In the genomic region with DNA sequence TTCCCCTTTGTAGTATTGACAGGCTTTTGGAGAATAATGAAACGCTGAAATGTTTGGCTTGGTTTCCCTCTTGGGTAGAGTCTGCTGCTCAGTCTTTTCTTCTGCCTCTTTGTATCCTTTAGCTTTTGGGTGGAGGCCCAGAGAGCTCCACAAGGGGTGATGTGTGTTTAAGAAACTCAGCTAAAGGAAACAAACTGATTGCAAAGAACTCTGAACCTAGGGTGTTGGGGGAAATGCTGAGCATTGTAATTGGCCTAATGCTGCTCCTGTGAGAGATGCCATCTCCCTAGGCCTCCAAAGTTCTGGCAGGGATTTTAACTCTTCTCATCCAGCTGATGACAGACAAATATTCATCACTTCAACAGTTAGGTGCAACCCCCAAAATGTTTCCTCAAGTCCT, we compare ENCODE assay signal across 13 cellular contexts. TPM values are rescaled to one million over a fixed set of nuclear protein-coding genes. Genes with fewer than 3 reads are reported as not detected.
DNase-seq lines count a peak whose midpoint lies in the region; ATAC-seq and TF ChIP-seq lines count a peak whose summit lies in the region.
"Had no signal": no experiment of that assay in that cellular context is flagged by ENCODE, and none has a peak within 500 bp of the region (broad histone marks: within the 10 kb centered on the region; RNA-seq: fewer than 3 reads in every experiment).

No MANE protein-coding gene starts in this region.

- DNase-seq in NCI-H69 (lab: John Stamatoyannopoulos, UW), result peak; percentile 12
- no peak for DNase-seq in endodermal cell
- DNase-seq in midbrain (lab: John Stamatoyannopoulos, UW), result peak; percentile 55
- no peak for DNase-seq in islet precursor cell
- no peak for DNase-seq in BE2C
- no peak for DNase-seq in HuH-7.5 (ENCODE audit: low spot score)
- DNase-seq: naive thymus-derived CD8-positive, alpha-beta T cell; NCI-H2227 treated with DMSO at 0.1 percent for 48 hours; stimulated activated CD4-positive, alpha-beta T cell treated with anti-CD3 and anti-CD28 coated beads, Interleukin-2, amount 100 ng/mL, for 48 hours had no signal

- H2AFZ ChIP-seq in ACC112 (ENCODE audit: low read length, unreplicated experiment), result no peak overlapping the region

- ATAC-seq in HG02852 (IDR thresholded peaks at IDR 0.05; ENCODE audit: unreplicated experiment), result no peak
- ATAC-seq: naive thymus-derived CD8-positive, alpha-beta T cell had no signal

- H3K36me3 ChIP-seq in ACC112 (ENCODE audit: insufficient read depth, low read length), result no peaks in the 10 kb centered on the region
- no peaks in the 10 kb centered on the region for H3K36me3 ChIP-seq in endodermal cell (ENCODE audit: control insufficient read depth, insufficient read depth, low read length)
- H3K36me3 ChIP-seq in BE2C, result no peaks in the 10 kb centered on the region
- H3K36me3 ChIP-seq: upper lobe of right lung had no signal

- no peak overlapping the region for H3K4me3 Mint-ChIP-seq in endodermal cell
- H3K4me3 Mint-ChIP-seq: central memory CD8-positive, alpha-beta T cell; naive thymus-derived CD8-positive, alpha-beta T cell had no signal

- H3K9ac ChIP-seq in endodermal cell (ENCODE audit: extremely low read depth, low read length, poor library complexity, severe bottlenecking), result no peak overlapping the region

- peaks cover 35% of the 10 kb centered on the region for H3K27me3 Mint-ChIP-seq in endodermal cell (ENCODE audit: insufficient read depth)

- no peaks in the 10 kb centered on the region for H3K9me3 Mint-ChIP-seq in endodermal cell
- H3K9me3 Mint-ChIP-seq: central memory CD8-positive, alpha-beta T cell; naive thymus-derived CD8-positive, alpha-beta T cell had no signal

- 85 to 100% methylated on average over 1 of the region's 1 CpG for WGBS in endodermal cell (ENCODE audit: insufficient coverage in 1 of 2, insufficient read length in 1 of 2), 2 experiments

- peak overlapping the region; percentile 96 for H3K27ac ChIP-seq in ACC112 (ENCODE audit: low read depth, low read length)
- no peak overlapping the region for H3K27ac ChIP-seq in endodermal cell (ENCODE audit: low read depth, low read length)

- H3K79me2 ChIP-seq in ACC112 (ENCODE audit: control insufficient read depth, insufficient read depth, low read length, unreplicated experiment), result peaks cover 51% of the 10 kb centered on the region

- no peaks in the 10 kb centered on the region for H3K9me3 ChIP-seq in endodermal cell (ENCODE audit: control insufficient read depth, low read length)
- H3K9me3 ChIP-seq in BE2C, result no peaks in the 10 kb centered on the region
- H3K9me3 ChIP-seq: upper lobe of right lung had no signal

- H3K36me3 Mint-ChIP-seq in endodermal cell (ENCODE audit: low read depth), result no peaks in the 10 kb centered on the region
- H3K36me3 Mint-ChIP-seq: naive thymus-derived CD8-positive, alpha-beta T cell had no signal

- H3K27me3 ChIP-seq in ACC112 (ENCODE audit: insufficient read depth, low read length), result no peaks in the 10 kb centered on the region
- peaks cover 43% of the 10 kb centered on the region for H3K27me3 ChIP-seq in endodermal cell (ENCODE audit: control insufficient read depth, insufficient read depth, low read length, poor library complexity, severe bottlenecking)
- no peaks in the 10 kb centered on the region for H3K27me3 ChIP-seq in BE2C
- H3K27me3 ChIP-seq: upper lobe of right lung had no signal

- peaks cover 36% of the 10 kb centered on the region for H3K4me1 Mint-ChIP-seq in endodermal cell
- H3K4me1 Mint-ChIP-seq: central memory CD8-positive, alpha-beta T cell had no signal

- TF ChIP-seq CTCF in endodermal cell (conservative IDR thresholded peaks at IDR 0.05), result peak; percentile 19
- no peak for TF ChIP-seq CTCF in BE2C (IDR thresholded peaks at IDR 0.05; ENCODE audit: low read depth, low read length)

- peak overlapping the region; percentile 79 for H3K4me3 ChIP-seq in ACC112 (ENCODE audit: low read depth, low read length)
- no peak overlapping the region for H3K4me3 ChIP-seq in endodermal cell (ENCODE audit: low read length)
- no peak overlapping the region for H3K4me3 ChIP-seq in BE2C (ENCODE audit: low read depth, low read length)
- H3K4me3 ChIP-seq: upper lobe of right lung had no signal

- H3K27ac Mint-ChIP-seq in endodermal cell, result no peak overlapping the region
- H3K27ac Mint-ChIP-seq: naive thymus-derived CD8-positive, alpha-beta T cell had no signal

- H3K4me1 ChIP-seq in ACC112 (ENCODE audit: control insufficient read depth, insufficient read depth, low read length, unreplicated experiment) (peaks cover 51% of the 10 kb centered on the region), endodermal cell (ENCODE audit: control insufficient read depth, insufficient read depth, low read length) (peaks cover 23% of the 10 kb centered on the region), BE2C (no peaks in the 10 kb centered on the region)

RNA-seq across cellular contexts. Expression of a gene that starts 30.7 kb away (rescaled TPM):
- 10 to 100 TPM; 18.1 to 18.8 TPM for total RNA-seq in endodermal cell
- 30.8 TPM for polyA plus RNA-seq in endodermal cell (2013, experiment 1 of 2)
- 31.4 TPM for polyA plus RNA-seq in endodermal cell (2013, experiment 2 of 2)
- polyA plus RNA-seq in BE2C (2012; ENCODE audit: insufficient read depth, insufficient read length, low read depth), result 7.5 TPM

Comparison
In these comparisons a context has a peak if more than half of its experiments do, and no peak if none do; other contexts are left out.
1. DNase-seq: peak in NCI-H69 (single experiment) and midbrain (single experiment); none in endodermal cell (single experiment), islet precursor cell (single experiment), BE2C (single experiment) and HuH-7.5 (single experiment).